In the genomic region with DNA sequence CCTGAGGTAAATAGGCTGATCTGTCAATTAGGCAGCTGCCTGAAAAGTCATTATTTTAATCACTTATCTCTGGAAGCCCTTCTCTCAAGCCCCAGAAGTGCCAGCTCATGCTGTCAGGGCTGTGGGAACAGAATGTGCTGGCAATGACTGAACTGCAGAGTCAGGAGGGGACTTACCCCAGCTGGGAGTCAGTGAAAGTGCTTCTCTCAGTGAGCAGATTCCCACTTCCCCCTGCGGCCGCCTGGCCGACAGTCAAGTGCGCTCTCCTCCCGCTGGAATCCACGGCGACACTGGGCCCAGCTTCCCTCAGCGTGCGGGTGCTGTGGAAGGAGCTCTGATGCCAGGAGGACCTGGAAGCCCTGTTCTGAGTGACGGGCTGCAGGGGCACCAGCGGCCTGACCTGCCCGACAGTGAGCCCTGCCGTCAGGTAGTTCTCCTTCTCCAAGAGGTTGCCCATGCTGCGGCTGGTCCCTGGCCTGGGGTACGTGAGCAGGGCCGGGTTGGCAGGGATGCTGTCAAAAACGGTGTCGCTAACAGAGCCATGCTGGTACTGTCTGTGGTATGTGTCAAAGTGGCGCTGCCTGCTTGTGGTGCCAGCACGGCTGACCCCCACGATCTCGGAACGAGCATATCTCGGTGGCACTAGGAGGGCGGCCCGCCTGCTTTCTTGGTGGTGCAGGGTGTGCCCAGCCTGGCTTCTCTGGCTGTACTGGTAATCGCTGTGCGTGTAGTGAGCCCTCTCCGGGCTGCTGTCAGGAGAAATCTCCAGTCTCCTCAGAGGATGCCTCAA, we compare ENCODE assay signal across 10 cellular contexts. TPM values are rescaled to one million over a fixed set of nuclear protein-coding genes. Genes with fewer than 3 reads are reported as not detected.
DNase-seq lines count a peak whose midpoint lies in the region; ATAC-seq and TF ChIP-seq lines count a peak whose summit lies in the region.
"Had no signal": no experiment of that assay in that cellular context is flagged by ENCODE, and none has a peak within 500 bp of the region (broad histone marks: within the 10 kb centered on the region; RNA-seq: fewer than 3 reads in every experiment).

No MANE protein-coding gene starts in this region.

- CTCF ChIA-PET in OCI-LY7 (lab: Charles Lee; ENCODE audit: unreplicated experiment) = no interaction called here

- H3K9me3 ChIP-seq in thoracic aorta (no peaks in the 10 kb centered on the region), OCI-LY7 (ENCODE audit: low read length) (no peaks in the 10 kb centered on the region)

- H3K4me1 ChIP-seq in thoracic aorta (ENCODE audit: control insufficient read depth in 1 of 2, low read depth in 2 of 2) = no peaks in the 10 kb centered on the region
- no peaks in the 10 kb centered on the region for H3K4me1 ChIP-seq in OCI-LY7 (ENCODE audit: insufficient read depth, low read length, poor library complexity, severe bottlenecking)

- no peak overlapping the region for H2AFZ ChIP-seq in OCI-LY7 (ENCODE audit: low read length)

- no peak for TF ChIP-seq CTCF in thoracic aorta (IDR thresholded peaks at IDR 0.05)
- no peak for TF ChIP-seq CTCF in OCI-LY7 (conservative IDR thresholded peaks at IDR 0.05; ENCODE audit: low read length)

- H3K4me3 ChIP-seq in thoracic aorta = peak overlapping the region; percentile 49
- no peak overlapping the region for H3K4me3 ChIP-seq in OCI-LY7 (ENCODE audit: low read depth, low read length, poor library complexity, severe bottlenecking)

- no peak for ATAC-seq in thoracic aorta (ENCODE audit: insufficient number of reproducible peaks, low FRiP score, low read depth)
- ATAC-seq in GM18519 (IDR thresholded peaks at IDR 0.05; ENCODE audit: low FRiP score, unreplicated experiment) = no peak

- no peak overlapping the region for H3K4me2 ChIP-seq in OCI-LY7 (ENCODE audit: low read length)

- H3K27ac ChIP-seq in thoracic aorta = peak overlapping the region; percentile 25 to 41
- H3K27ac ChIP-seq in OCI-LY7 (ENCODE audit: low read depth, low read length, poor library complexity, severe bottlenecking) = no peak overlapping the region

- BruUV-seq in OCI-LY7 (replicated peaks; lab: Mats Ljungman, UMichigan) = no TSS peak

- H3K36me3 ChIP-seq in thoracic aorta (no peaks in the 10 kb centered on the region), OCI-LY7 (ENCODE audit: insufficient read depth, low read length) (no peaks in the 10 kb centered on the region)

- no peaks in the 10 kb centered on the region for H3K9me2 ChIP-seq in OCI-LY7 (ENCODE audit: insufficient read depth, low read length)

- intact Hi-C loops in OCI-LY7 (cut with micrococcal nuclease; ENCODE audit: unreplicated experiment) = no loop called here

- POLR2A ChIA-PET in OCI-LY7 (lab: Charles Lee) = no interaction called here

- no peaks in the 10 kb centered on the region for H3K27me3 ChIP-seq in thoracic aorta (replicated peaks; ENCODE audit: insufficient read depth)

- H4K20me1 ChIP-seq in OCI-LY7 (ENCODE audit: insufficient read depth, low read length) = no peaks in the 10 kb centered on the region

- no peaks in the 10 kb centered on the region for H3K79me2 ChIP-seq in OCI-LY7 (ENCODE audit: insufficient read depth, low read depth, low read length)

- DNase-seq in NCI-H1417 (lab: John Stamatoyannopoulos, UW) = peak in 2 of 3 experiments; percentile 41 to 80
- DNase-seq in NCI-H1417 treated with DMSO at 0.1 percent for 48 hours (lab: John Stamatoyannopoulos, UW) = no peak
- DNase-seq in astrocyte of the hippocampus (ENCODE audit: low read depth, low spot score) = peak; percentile 47
- peak; percentile 66 for DNase-seq in islet precursor cell
- DNase-seq in thoracic aorta (ENCODE audit: low spot score) = no peak
- no peak for DNase-seq in OCI-LY7 (ENCODE audit: low spot score)
- DNase-seq in ureter (ENCODE audit: low spot score) = no peak
- DNase-seq: activated effector memory CD4-positive, alpha-beta T cell treated with Interleukin-2 at 50 U/mL for 16 hours; KG1 had no signal

RNA-seq across cellular contexts. Expression of gene PKP2, which starts 18.7 kb away (rescaled TPM):
- total RNA-seq in thoracic aorta (1 to 10 TPM in 1 of 2 donors, under 1 TPM in 1; 0.54 to 8.8 TPM), OCI-LY7 (2022) (not detected in 2 replicates), ureter (25.3 TPM)
- not detected in 2 replicates for total RNA-seq in OCI-LY7 (2014; rRNA removed; shearing (Covaris generic))

Comparison
In these comparisons a context has a peak if more than half of its experiments do, and no peak if none do; other contexts are left out.
1. DNase-seq: peak in NCI-H1417 (2 of 3), astrocyte of the hippocampus (single experiment) and islet precursor cell (single experiment); none in NCI-H1417 treated with DMSO at 0.1 percent for 48 hours (single experiment), thoracic aorta (single experiment), OCI-LY7 (single experiment) and ureter (single experiment).